In genomic region chr7:139987691-139988516, GRCh38 we compare ENCODE assay signal across 16 cellular contexts.
A peak's percentile ranks its signal among the peaks of the same experiment; 100 is the strongest.
DNase-seq lines count a peak whose midpoint lies in the region; ATAC-seq and TF ChIP-seq lines count a peak whose summit lies in the region.
"Had no signal": no experiment of that assay in that cellular context is flagged by ENCODE, and none has a peak within 500 bp of the region (broad histone marks: within the 10 kb centered on the region; RNA-seq: fewer than 3 reads in every experiment).

No MANE protein-coding gene starts in this region.

- no peak overlapping the region for H3K4ac ChIP-seq in neuronal stem cell (ENCODE audit: low read length)

- H3K14ac ChIP-seq in neuronal stem cell (ENCODE audit: low read length), result no peak overlapping the region

- H3K36me3 ChIP-seq in A673 (ENCODE audit: insufficient read depth, low read length, poor library complexity, severe bottlenecking), result no peaks in the 10 kb centered on the region
- H3K36me3 ChIP-seq in HCT116 (ENCODE audit: control insufficient read depth in 1 of 2, insufficient read depth in 2 of 2, low read length in 2 of 2), result no peaks in the 10 kb centered on the region
- no peaks in the 10 kb centered on the region for H3K36me3 ChIP-seq in brain microvascular endothelial cell (replicated peaks)
- H3K36me3 ChIP-seq in neuronal stem cell (replicated peaks in 1 of 2; ENCODE audit: control insufficient read depth in 2 of 2, insufficient read depth in 2 of 2, low read length in 2 of 2), result no peaks in the 10 kb centered on the region
- no peaks in the 10 kb centered on the region for H3K36me3 ChIP-seq in psoas muscle (ENCODE audit: insufficient read depth in 1 of 2, low read depth in 1 of 2)
- H3K36me3 ChIP-seq: Peyer's patch had no signal

- intact Hi-C loops in A673 (cut with micrococcal nuclease; ENCODE audit: unreplicated experiment), result no loop called here
- intact Hi-C loops in HCT116 (cut with micrococcal nuclease), result no loop called here
- intact Hi-C loops in psoas muscle (cut with DNase I), result no loop called here

- H3K9me2 ChIP-seq in HCT116 (ENCODE audit: insufficient read depth), result no peaks in the 10 kb centered on the region

- H2BK120ac ChIP-seq in neuronal stem cell (ENCODE audit: low read depth, low read length), result peak overlapping the region; percentile 19

- H3K4me3 ChIP-seq in A673 (ENCODE audit: low read depth, low read length, poor library complexity, severe bottlenecking), result no peak overlapping the region
- no peak overlapping the region for H3K4me3 ChIP-seq in HCT116 (replicated peaks in 1 of 2; ENCODE audit: low read depth in 1 of 2, low read length in 2 of 2)
- H3K4me3 ChIP-seq in brain microvascular endothelial cell (ENCODE audit: low read depth, low read length), result no peak overlapping the region
- no peak overlapping the region for H3K4me3 ChIP-seq in neuronal stem cell (ENCODE audit: low read length in 2 of 2)
- no peak overlapping the region for H3K4me3 ChIP-seq in psoas muscle
- H3K4me3 ChIP-seq: Peyer's patch had no signal

- no TSS peak for BruUV-seq in A673 (replicated peaks; lab: Mats Ljungman, UMichigan)
- no TSS peak for BruUV-seq in HCT116 (replicated peaks; lab: Mats Ljungman, UMichigan)

- no peak overlapping the region for H3K4me2 ChIP-seq in HCT116 (ENCODE audit: low read length)
- no peak overlapping the region for H3K4me2 ChIP-seq in neuronal stem cell (ENCODE audit: insufficient read depth, low read length, poor library complexity, severe bottlenecking)

- ATAC-seq in HCT116, result no peak
- ATAC-seq in GM18505 (IDR thresholded peaks at IDR 0.05; ENCODE audit: unreplicated experiment), result no peak
- ATAC-seq in psoas muscle, result no peak

- H3K27ac ChIP-seq in A673 (ENCODE audit: low read depth, low read length, poor library complexity, severe bottlenecking) (no peak overlapping the region), HCT116 (ENCODE audit: low read depth, low read length) (no peak overlapping the region), brain microvascular endothelial cell (no peak overlapping the region), neuronal stem cell (replicated peaks; ENCODE audit: low read length) (no peak overlapping the region), psoas muscle (no peak overlapping the region)
- H3K27ac ChIP-seq: Peyer's patch had no signal

- DNase-seq in A673 (ENCODE audit: low spot score) (no peak), HCT116 (ENCODE audit: low read depth, low spot score) (no peak), brain microvascular endothelial cell (no peak), neuronal stem cell (ENCODE audit: low spot score) (no peak), NCI-H524 treated with DMSO at 0.1 percent for 48 hours (lab: John Stamatoyannopoulos, UW) (no peak), psoas muscle (no peak), CD1c-positive myeloid dendritic cell (ENCODE audit: extremely low spot score) (no peak)
- DNase-seq: AML-193; CD4-positive, alpha-beta memory T cell; HCEC 1CT; NCI-H1092; NCI-H345; NCI-H748 treated with DMSO at 0.1 percent for 48 hours; Peyer's patch; Right ventricle myocardium superior had no signal

- TF ChIP-seq CTCF in A673 (conservative IDR thresholded peaks at IDR 0.05; ENCODE audit: low read depth, low read length) (peak; percentile 33; the same call in 1 of the 2 replicates), HCT116 (IDR thresholded peaks at IDR 0.05 in 2 of 3, conservative IDR thresholded peaks at IDR 0.05 in 1 of 3; ENCODE audit: borderline replicate concordance in 1 of 3, insufficient read depth in 1 of 3, low read depth in 2 of 3, low read length in 2 of 3) (peak in 2 of 3 experiments; percentile 31 to 36; a peak in 4 of 6 replicates), brain microvascular endothelial cell (IDR thresholded peaks at IDR 0.05; ENCODE audit: low read depth, low read length, missing control alignments) (peak; percentile 25), psoas muscle (IDR thresholded peaks at IDR 0.05) (no peak)

- H2BK15ac ChIP-seq in neuronal stem cell (ENCODE audit: low read length), result no peak overlapping the region

- no peaks in the 10 kb centered on the region for H3K79me1 ChIP-seq in neuronal stem cell (ENCODE audit: low read depth, low read length)

- CTCF ChIA-PET in A673 (lab: Charles Lee) (no interaction called here), HCT116 (lab: Charles Lee) (interaction anchor here (1.0 to 1.4 kb wide), 3 partner anchors 342 to 386 kb away, joined by 3 to 5 read pairs (median 3); no protein-coding TSS in a partner anchor)

- H3K4me1 ChIP-seq in A673 (ENCODE audit: insufficient read depth, low read length, poor library complexity, severe bottlenecking) (no peaks in the 10 kb centered on the region), HCT116 (ENCODE audit: control insufficient read depth in 1 of 2, insufficient read depth in 2 of 2, low read length in 2 of 2) (peaks cover 0 to 18% of the 10 kb centered on the region in 2 experiments; a peak in 1 of 4 replicates), neuronal stem cell (ENCODE audit: control insufficient read depth in 2 of 2, insufficient read depth in 1 of 2, low read depth in 1 of 2, low read length in 2 of 2) (no peaks in the 10 kb centered on the region), psoas muscle (no peaks in the 10 kb centered on the region)
- H3K4me1 ChIP-seq: Peyer's patch had no signal

- H3K9ac ChIP-seq in HCT116 (ENCODE audit: low read length), result no peak overlapping the region
- no peak overlapping the region for H3K9ac ChIP-seq in neuronal stem cell (ENCODE audit: low read depth, low read length, poor library complexity)

- H3K9me3 ChIP-seq in A673 (ENCODE audit: low read depth, low read length, poor library complexity, severe bottlenecking), result no peaks in the 10 kb centered on the region
- no peaks in the 10 kb centered on the region for H3K9me3 ChIP-seq in HCT116 (ENCODE audit: control insufficient read depth in 1 of 2, insufficient read depth in 1 of 2, low read depth in 1 of 2, low read length in 2 of 2)
- H3K9me3 ChIP-seq in neuronal stem cell (replicated peaks in 1 of 2; ENCODE audit: control insufficient read depth in 2 of 2, insufficient read depth in 1 of 2, low read depth in 1 of 2, low read length in 2 of 2), result no peaks in the 10 kb centered on the region
- H3K9me3 ChIP-seq in psoas muscle, result no peaks in the 10 kb centered on the region
- H3K9me3 ChIP-seq: Peyer's patch had no signal

- no peak overlapping the region for H4K8ac ChIP-seq in neuronal stem cell (ENCODE audit: low read depth, low read length)

- peak overlapping the region; percentile 81 for H2AK5ac ChIP-seq in neuronal stem cell (ENCODE audit: low read depth, low read length)

- TF ChIP-seq RAD21 in HCT116 (IDR thresholded peaks at IDR 0.05; ENCODE audit: low read depth), result no peak

- in situ Hi-C loops in brain microvascular endothelial cell (cut with HindIII; ENCODE audit: low pct_ligation_motif_present, low sequenced_read_pairs), result no loop called here

- H2AFZ ChIP-seq in HCT116 (ENCODE audit: low read depth, low read length, poor library complexity, severe bottlenecking), result no peak overlapping the region
- H2AFZ ChIP-seq in neuronal stem cell (ENCODE audit: low read length), result no peak overlapping the region

- no peak overlapping the region for H3K18ac ChIP-seq in neuronal stem cell (ENCODE audit: low read length)

- peak overlapping the region; percentile 17 for H3K23ac ChIP-seq in neuronal stem cell (ENCODE audit: low read depth, low read length, poor library complexity)

- TF ChIP-seq POLR2A in HCT116 (IDR thresholded peaks at IDR 0.05; ENCODE audit: borderline replicate concordance, extremely low read depth, insufficient read depth, insufficient read length), result no peak
- no peak for TF ChIP-seq POLR2A in GM18505 (IDR thresholded peaks at IDR 0.05; ENCODE audit: borderline replicate concordance, extremely low read depth, insufficient read depth, insufficient read length)

- no peak overlapping the region for H2BK5ac ChIP-seq in neuronal stem cell (ENCODE audit: low read length)

- H2BK12ac ChIP-seq in neuronal stem cell (ENCODE audit: low read length), result no peak overlapping the region

- RAD21 ChIA-PET in HCT116 (lab: Charles Lee; ENCODE audit: low non-redundant PET in 1 of 2, low total read pairs in 2 of 2, uncharacterized antibody in 2 of 2, unreplicated experiment in 2 of 2), result no interaction called here

- WGBS in neuronal stem cell (ENCODE audit: extremely low coverage in 2 of 2, insufficient read length in 2 of 2, insufficient replicate concordance in 1 of 2), 2 donors, result no CpG with 5 or more reads among the region's 13 CpGs
- 71 to 80% (median 76%) methylated on average over 13 of the region's 13 CpGs for WGBS in psoas muscle, 3 donors

- H4K91ac ChIP-seq in neuronal stem cell (ENCODE audit: low read depth, low read length, poor library complexity), result no peak overlapping the region

- H4K20me1 ChIP-seq in HCT116 (ENCODE audit: insufficient read depth), result no peaks in the 10 kb centered on the region

- no peaks in the 10 kb centered on the region for H3K27me3 ChIP-seq in A673 (replicated peaks; ENCODE audit: insufficient read depth, low read depth, low read length, poor library complexity)
- H3K27me3 ChIP-seq in HCT116 (ENCODE audit: insufficient read depth, low read length), result no peaks in the 10 kb centered on the region
- H3K27me3 ChIP-seq in brain microvascular endothelial cell (replicated peaks), result peaks cover 2% of the 10 kb centered on the region
- peaks cover 0 to 9% (median 0%) of the 10 kb centered on the region in 3 experiments for H3K27me3 ChIP-seq in neuronal stem cell (ENCODE audit: control insufficient read depth in 3 of 3, insufficient read depth in 3 of 3, low read depth in 1 of 3, low read length in 3 of 3)
- peaks cover 0 to 2% (median 0%) of the 10 kb centered on the region in 3 donors for H3K27me3 ChIP-seq in psoas muscle (ENCODE audit: insufficient read depth in 3 of 3, low read length in 2 of 3)
- H3K27me3 ChIP-seq: Peyer's patch had no signal

- POLR2A ChIA-PET in A673 (lab: Charles Lee; ENCODE audit: low non-redundant PET) (no interaction called here), HCT116 (lab: Charles Lee) (no interaction called here)

- H3K79me2 ChIP-seq in HCT116 (ENCODE audit: insufficient read depth, low read length), result no peaks in the 10 kb centered on the region

TF ChIP-seq in HCT116, 20 proteins besides CTCF, POLR2A, EP300 and RAD21 (continues in another document):
- TF ChIP-seq SRF (IDR thresholded peaks at IDR 0.05; ENCODE audit: low read depth) (no peak), CBX3 (IDR thresholded peaks at IDR 0.05; ENCODE audit: low read depth) (no peak), EZH2 (IDR thresholded peaks at IDR 0.05) (no peak), JUND (IDR thresholded peaks at IDR 0.05) (no peak), YY1 (IDR thresholded peaks at IDR 0.05; ENCODE audit: extremely low read depth, insufficient replicate concordance, low read depth, low read length) (no peak), MAX (IDR thresholded peaks at IDR 0.05) (no peak), POLR2AphosphoS5 (IDR thresholded peaks at IDR 0.05; ENCODE audit: low read depth, low read length) (no peak), TCF7L2 (IDR thresholded peaks at IDR 0.05; ENCODE audit: borderline replicate concordance, extremely low read depth, insufficient read depth, insufficient read length) (no peak), EZH2phosphoT487 (IDR thresholded peaks at IDR 0.05; ENCODE audit: borderline replicate concordance) (no peak)
